ENCODE assay signal across 8 cellular contexts in genomic region chr4:158020175-158020574, GRCh38.
DNase-seq lines count a peak whose midpoint lies in the region; ATAC-seq and TF ChIP-seq lines count a peak whose summit lies in the region.

No MANE protein-coding gene starts in this region.

- H3K27ac ChIP-seq in body of pancreas (peak overlapping the region in 2 of 4 donors; percentile 50 to 60), subcutaneous abdominal adipose tissue (ENCODE audit: low read depth, low read length) (peak overlapping the region; percentile 27)

- peaks cover 15% of the 10 kb centered on the region for H3K4me1 ChIP-seq in body of pancreas
- peaks cover 0 to 23% (median 6%) of the 10 kb centered on the region in 5 donors for H3K4me1 ChIP-seq in subcutaneous abdominal adipose tissue (ENCODE audit: control insufficient read depth in 5 of 5, insufficient read depth in 5 of 5, low read length in 5 of 5)

- H3K4me3 ChIP-seq in body of pancreas: no peak overlapping the region
- no peak overlapping the region for H3K4me3 ChIP-seq in subcutaneous abdominal adipose tissue (ENCODE audit: low read depth in 1 of 5, low read length in 5 of 5)

- intact Hi-C loops in body of pancreas (cut with DNase I): no loop called here

- ATAC-seq in body of pancreas: peak; percentile 57

- H3K9me3 ChIP-seq in body of pancreas (no peaks in the 10 kb centered on the region), subcutaneous abdominal adipose tissue (ENCODE audit: control insufficient read depth in 5 of 5, low read length in 5 of 5) (no peaks in the 10 kb centered on the region)

- H3K36me3 ChIP-seq in body of pancreas (replicated peaks in 1 of 2; ENCODE audit: insufficient read depth in 1 of 2, low read depth in 2 of 2) (no peaks in the 10 kb centered on the region), subcutaneous abdominal adipose tissue (ENCODE audit: control insufficient read depth in 5 of 5, insufficient read depth in 5 of 5, low read length in 5 of 5) (no peaks in the 10 kb centered on the region)

- H3K27me3 ChIP-seq in body of pancreas: no peaks in the 10 kb centered on the region
- H3K27me3 ChIP-seq in subcutaneous abdominal adipose tissue (ENCODE audit: control insufficient read depth in 5 of 5, insufficient read depth in 4 of 5, low read length in 5 of 5): no peaks in the 10 kb centered on the region

- H3K9ac ChIP-seq in subcutaneous abdominal adipose tissue (ENCODE audit: low read length in 5 of 5): no peak overlapping the region

- no peak for TF ChIP-seq POLR2A in body of pancreas (IDR thresholded peaks at IDR 0.05)

- peak; percentile 5 for DNase-seq in HPDE6-E6E7 (ENCODE audit: extremely low spot score)
- DNase-seq in body of pancreas: peak in 3 of 4 donors; percentile 38 to 48 (median 41)
- peak; percentile 83 for DNase-seq in islet precursor cell
- DNase-seq in COR-L47 (lab: John Stamatoyannopoulos, UW): no peak
- no peak for DNase-seq in NCI-H1436 (lab: John Stamatoyannopoulos, UW)
- no peak for DNase-seq in SIG-M5 treated with dmso at 0.1 percent for 504 hours (lab: John Stamatoyannopoulos, UW; ENCODE audit: unreplicated experiment)
- DNase-seq in activated CD4-positive, alpha-beta T cell treated with anti-CD3 and anti-CD28 coated beads for 1 hour: no peak

- TF ChIP-seq CTCF in body of pancreas (IDR thresholded peaks at IDR 0.05): no peak

Comparison
In these comparisons a context has a peak if more than half of its experiments do, and no peak if none do; other contexts are left out.
1. DNase-seq: peak in HPDE6-E6E7 (single experiment), body of pancreas (3 of 4) and islet precursor cell (single experiment); none in COR-L47 (single experiment), NCI-H1436 (single experiment), SIG-M5 treated with dmso at 0.1 percent for 504 hours (single experiment) and activated CD4-positive, alpha-beta T cell treated with anti-CD3 and anti-CD28 coated beads for 1 hour (single experiment).